In genomic region chrX:24147165-24147564, GRCh38 we compare ENCODE assay signal across 10 cellular contexts. TPM values are rescaled to one million over a fixed set of nuclear protein-coding genes. Genes with fewer than 3 reads are reported as not detected.
A peak's percentile ranks its signal among the peaks of the same experiment; 100 is the strongest.
DNase-seq lines count a peak whose midpoint lies in the region; ATAC-seq and TF ChIP-seq lines count a peak whose summit lies in the region.
"Had no signal": no experiment of that assay in that cellular context is flagged by ENCODE, and none has a peak within 500 bp of the region (broad histone marks: within the 10 kb centered on the region; RNA-seq: fewer than 3 reads in every experiment).

No MANE protein-coding gene starts in this region.

- H3K27ac Mint-ChIP-seq in GM23338: peak overlapping the region; percentile 75; the same call in 1 of the 2 replicates
- no peak overlapping the region for H3K27ac Mint-ChIP-seq in effector memory CD8-positive, alpha-beta T cell

- TF ChIP-seq EP300 in esophagus muscularis mucosa (IDR thresholded peaks at IDR 0.05) (no peak), ovary (IDR thresholded peaks at IDR 0.05) (no peak)

- CTCF ChIA-PET in RWPE1 (lab: Yijun Ruan, JAX): no interaction called here

- peaks cover 6% of the 10 kb centered on the region for H3K36me3 Mint-ChIP-seq in GM23338 (ENCODE audit: low read depth)
- peaks cover 24% of the 10 kb centered on the region for H3K36me3 Mint-ChIP-seq in effector memory CD8-positive, alpha-beta T cell (ENCODE audit: insufficient read depth)

- no peak for DNase-seq in GM23338 (ENCODE audit: low spot score)
- DNase-seq in RWPE1 (ENCODE audit: low spot score): no peak
- DNase-seq in esophagus muscularis mucosa (ENCODE audit: extremely low spot score): no peak
- DNase-seq in smooth muscle cell (lab: John Stamatoyannopoulos, UW; ENCODE audit: unreplicated experiment): no peak
- no peak for DNase-seq in effector memory CD8-positive, alpha-beta T cell
- DNase-seq in NCI-H146 treated with DMSO at 0.1 percent for 48 hours (lab: John Stamatoyannopoulos, UW; ENCODE audit: unreplicated experiment): no peak
- DNase-seq in ovary: no peak
- DNase-seq: NCI-H2029, nucleus accumbens had no signal

- ATAC-seq in GM23338 (no peak), GM18861 (IDR thresholded peaks at IDR 0.05; ENCODE audit: unreplicated experiment) (no peak)
- no peak for ATAC-seq in effector memory CD8-positive, alpha-beta T cell (replicated peaks)

- H2AFZ ChIP-seq in GM23338 (no peak overlapping the region), smooth muscle cell (ENCODE audit: low read depth) (peak overlapping the region; percentile 51)

- no peaks in the 10 kb centered on the region for H3K9me3 Mint-ChIP-seq in GM23338
- H3K9me3 Mint-ChIP-seq in effector memory CD8-positive, alpha-beta T cell: no peaks in the 10 kb centered on the region

- H3K27me3 ChIP-seq in GM23338 (ENCODE audit: insufficient read depth) (no peaks in the 10 kb centered on the region), esophagus muscularis mucosa (no peaks in the 10 kb centered on the region), smooth muscle cell (ENCODE audit: low read depth) (no peaks in the 10 kb centered on the region), ovary (no peaks in the 10 kb centered on the region)

- H3K4me3 Mint-ChIP-seq in GM23338: no peak overlapping the region
- H3K4me3 Mint-ChIP-seq in effector memory CD8-positive, alpha-beta T cell: no peak overlapping the region

- TF ChIP-seq POLR2A in esophagus muscularis mucosa (IDR thresholded peaks at IDR 0.05; ENCODE audit: low read depth) (no peak), ovary (IDR thresholded peaks at IDR 0.05) (no peak)

- H4K20me1 ChIP-seq in GM23338 (replicated peaks; ENCODE audit: insufficient read depth) (no peaks in the 10 kb centered on the region), smooth muscle cell (ENCODE audit: low read depth) (peaks cover 18% of the 10 kb centered on the region)

- TF ChIP-seq CTCF in GM23338 (conservative IDR thresholded peaks at IDR 0.05; ENCODE audit: low read depth in 2 of 2): no peak
- no peak for TF ChIP-seq CTCF in RWPE1 (conservative IDR thresholded peaks at IDR 0.05; ENCODE audit: low read depth)
- no peak for TF ChIP-seq CTCF in esophagus muscularis mucosa (IDR thresholded peaks at IDR 0.05)
- no peak for TF ChIP-seq CTCF in smooth muscle cell (IDR thresholded peaks at IDR 0.05; ENCODE audit: borderline replicate concordance, insufficient read depth, poor library complexity, severe bottlenecking)
- TF ChIP-seq CTCF in ovary (IDR thresholded peaks at IDR 0.05): no peak

- H3K36me3 ChIP-seq in GM23338 (ENCODE audit: insufficient read depth) (no peaks in the 10 kb centered on the region), esophagus muscularis mucosa (no peaks in the 10 kb centered on the region), smooth muscle cell (ENCODE audit: low read depth) (no peaks in the 10 kb centered on the region), ovary (no peaks in the 10 kb centered on the region)

- POLR2A ChIA-PET in RWPE1 (lab: Yijun Ruan, JAX; ENCODE audit: low non-redundant PET): interaction anchor here (0.6 kb wide), 1 partner anchor 33 kb away, joined by 5 read pairs; no protein-coding TSS in a partner anchor

- no peaks in the 10 kb centered on the region for H3K27me3 Mint-ChIP-seq in GM23338 (ENCODE audit: insufficient read depth, low read depth, poor library complexity)
- no peaks in the 10 kb centered on the region for H3K27me3 Mint-ChIP-seq in effector memory CD8-positive, alpha-beta T cell

- H3K9me3 ChIP-seq in esophagus muscularis mucosa (no peaks in the 10 kb centered on the region), smooth muscle cell (replicated peaks; ENCODE audit: low read depth) (no peaks in the 10 kb centered on the region), ovary (no peaks in the 10 kb centered on the region)

- intact Hi-C loops in esophagus muscularis mucosa (cut with DNase I) (no loop called here), ovary (cut with DNase I) (loop anchor here in 2 of 4 donors (5.0 to 10.0 kb wide), 2 partner anchors 90 to 92 kb away; partner anchors contain the start of gene EIF2S3 (in 1 of the 2))

- H3K4me3 ChIP-seq in GM23338: no peak overlapping the region
- no peak overlapping the region for H3K4me3 ChIP-seq in esophagus muscularis mucosa
- no peak overlapping the region for H3K4me3 ChIP-seq in smooth muscle cell
- no peak overlapping the region for H3K4me3 ChIP-seq in ovary

- H3K9me2 ChIP-seq in GM23338 (ENCODE audit: insufficient read depth): no peaks in the 10 kb centered on the region

- 0 out of 2 replicates have a peak overlapping the region, but pooled peaks have one; percentile 11 for H3K4me2 ChIP-seq in GM23338
- peak overlapping the region; percentile 75 for H3K4me2 ChIP-seq in smooth muscle cell

- H3K4me1 Mint-ChIP-seq in GM23338: peaks cover 37% of the 10 kb centered on the region
- H3K4me1 Mint-ChIP-seq in effector memory CD8-positive, alpha-beta T cell (ENCODE audit: low read depth in 2 of 2): peaks cover 12 to 14% of the 10 kb centered on the region in 2 donors

- no peak overlapping the region for H3K9ac ChIP-seq in smooth muscle cell (ENCODE audit: low read depth)

- H3K79me2 ChIP-seq in GM23338 (replicated peaks; ENCODE audit: insufficient read depth): peaks cover 17% of the 10 kb centered on the region
- peaks cover 18% of the 10 kb centered on the region for H3K79me2 ChIP-seq in smooth muscle cell (ENCODE audit: low read depth)

- no peak overlapping the region for H3K27ac ChIP-seq in GM23338 (ENCODE audit: low read depth)
- H3K27ac ChIP-seq in RWPE1: peak overlapping the region; percentile 69
- peak overlapping the region; percentile 95 to 98 (median 96) for H3K27ac ChIP-seq in esophagus muscularis mucosa (replicated peaks in 1 of 4)
- H3K27ac ChIP-seq in smooth muscle cell (ENCODE audit: low read depth): peak overlapping the region; percentile 98
- H3K27ac ChIP-seq in ovary: peak overlapping the region in 1 of 2 donors; percentile 100

- peaks cover 6% of the 10 kb centered on the region; the same call in 1 of the 2 replicates for H3F3A ChIP-seq in GM23338 (replicated peaks; ENCODE audit: low read depth)
- peaks cover 32% of the 10 kb centered on the region for H3F3A ChIP-seq in smooth muscle cell (ENCODE audit: low read depth)

- H3K4me1 ChIP-seq in GM23338 (ENCODE audit: insufficient read depth) (peaks cover 27% of the 10 kb centered on the region), esophagus muscularis mucosa (peaks cover 38 to 53% (median 44%) of the 10 kb centered on the region in 4 donors), smooth muscle cell (ENCODE audit: low read depth) (peaks cover 37% of the 10 kb centered on the region), ovary (ENCODE audit: insufficient read depth) (peaks cover 9% of the 10 kb centered on the region)

TF ChIP-seq in GM23338, 12 proteins besides CTCF, POLR2A, EP300 and RAD21:
- TF ChIP-seq ETS1 (IDR thresholded peaks at IDR 0.05): no peak
TF ChIP-seq in GM23338: peak in this region for 0.

RNA-seq across cellular contexts. Expression of gene ZFX, which starts 2.4 kb away (rescaled TPM):
- total RNA-seq in GM23338 (2014; rRNA removed; shearing (Covaris generic)): 15.4 and 15.9 TPM in 2 replicates
- polyA plus RNA-seq in GM23338 (2016; fragmentation: Nextera tagmentation; extraction: Ambion mirVana) (8.3 and 11.0 TPM in 2 replicates), smooth muscle cell (17.1 and 31.5 TPM in 2 replicates), ovary (10 to 100 TPM; 16.1 to 20.5 TPM)
- total RNA-seq in esophagus muscularis mucosa (10 to 100 TPM; 52.3 to 75.6 (median 66.4) TPM), smooth muscle cell (52.9 and 128 TPM in 2 replicates), ovary (10 to 100 TPM; 34.5 to 87.8 (median 82.5) TPM)
